In genomic region chr19:49453757-49454248, GRCh38 we compare ENCODE assay signal across 8 cellular contexts. TPM values are rescaled to one million over a fixed set of nuclear protein-coding genes. Genes with fewer than 3 reads are reported as not detected.
A peak's percentile ranks its signal among the peaks of the same experiment; 100 is the strongest.
DNase-seq lines count a peak whose midpoint lies in the region; ATAC-seq and TF ChIP-seq lines count a peak whose summit lies in the region.

No MANE protein-coding gene starts in this region.

- peaks cover 3% of the 10 kb centered on the region for H3K36me3 Mint-ChIP-seq in IgD-negative memory B cell
- peaks cover 0 to 36% (median 8%) of the 10 kb centered on the region in 3 donors for H3K36me3 Mint-ChIP-seq in naive thymus-derived CD8-positive, alpha-beta T cell

- H3K4me3 ChIP-seq in BJ (ENCODE audit: low read depth, low read length): peak overlapping the region; percentile 79

- no peaks in the 10 kb centered on the region for H3K27me3 ChIP-seq in BJ (ENCODE audit: control insufficient read depth, insufficient read depth, low read length)

- ATAC-seq in naive thymus-derived CD8-positive, alpha-beta T cell: peak in 1 of 2 donors; percentile 3
- no peak for ATAC-seq in GM21576 (IDR thresholded peaks at IDR 0.05; ENCODE audit: unreplicated experiment)

- no peaks in the 10 kb centered on the region for H3K9me3 Mint-ChIP-seq in IgD-negative memory B cell
- H3K9me3 Mint-ChIP-seq in naive thymus-derived CD8-positive, alpha-beta T cell: no peaks in the 10 kb centered on the region

- peak overlapping the region; percentile 79 to 100 (median 99) for H3K27ac Mint-ChIP-seq in IgD-negative memory B cell
- peak overlapping the region; percentile 93 to 100 (median 100) for H3K27ac Mint-ChIP-seq in naive thymus-derived CD8-positive, alpha-beta T cell

- H3K4me3 Mint-ChIP-seq in IgD-negative memory B cell: peak overlapping the region; percentile 91 to 100 (median 98)
- peak overlapping the region; percentile 95 to 100 (median 98) for H3K4me3 Mint-ChIP-seq in naive thymus-derived CD8-positive, alpha-beta T cell

- no peak for DNase-seq in BJ (ENCODE audit: low read depth)
- DNase-seq in naive thymus-derived CD8-positive, alpha-beta T cell: no peak
- no peak for DNase-seq in occipital lobe (lab: John Stamatoyannopoulos, UW)
- no peak for DNase-seq in NCI-H446 treated with DMSO at 0.1 percent for 48 hours (lab: John Stamatoyannopoulos, UW)
- DNase-seq in AG08396 (ENCODE audit: low spot score): no peak

- peaks cover 3% of the 10 kb centered on the region; the same call in 1 of the 2 replicates for H3K36me3 ChIP-seq in BJ (ENCODE audit: control insufficient read depth, insufficient read depth, low read length)

- POLR2A ChIA-PET in BJ (lab: Charles Lee): interaction anchor here (1.0 kb wide), 1 partner anchor 42 kb away, joined by 4 read pairs; the partner anchor contains the start of gene RPS11
- POLR2A ChIA-PET in naive thymus-derived CD8-positive, alpha-beta T cell (lab: Charles Lee): interaction anchor here (0.6 to 12.3 kb wide), 20 partner anchors 8 to 264 kb away, joined by 3 to 321 read pairs (median 4); partner anchors contain the start of genes CD37, FLT3LG, KASH5 and NOSIP

- CTCF ChIA-PET in BJ (lab: Yijun Ruan, JAX): interaction anchor here (0.6 to 2.7 kb wide), 7 partner anchors 9 to 78 kb away, joined by 3 to 12 read pairs (median 3); partner anchors contain the start of gene FLT3LG

- H3K4me1 Mint-ChIP-seq in IgD-negative memory B cell: peaks cover 19 to 31% (median 22%) of the 10 kb centered on the region in 3 donors
- peaks cover 17 to 65% (median 57%) of the 10 kb centered on the region in 4 donors for H3K4me1 Mint-ChIP-seq in naive thymus-derived CD8-positive, alpha-beta T cell

- H3K27ac ChIP-seq in cingulate gyrus (ENCODE audit: low read depth, low read length): peak overlapping the region; percentile 98

- no peak for TF ChIP-seq CTCF in BJ (IDR thresholded peaks at IDR 0.05; ENCODE audit: insufficient read depth, low read depth, low read length)

- H3K27me3 Mint-ChIP-seq in IgD-negative memory B cell: no peaks in the 10 kb centered on the region
- no peaks in the 10 kb centered on the region for H3K27me3 Mint-ChIP-seq in naive thymus-derived CD8-positive, alpha-beta T cell

RNA-seq across cellular contexts. Expression of gene ALDH16A1, which starts 0.8 kb away (rescaled TPM):
- polyA plus RNA-seq in BJ (2011; rRNA removed) (5.9 and 15.0 TPM in 2 replicates), IgD-negative memory B cell (67.5 TPM)
- 8.0 and 8.3 TPM in 2 replicates for polyA minus RNA-seq in BJ (2011; rRNA and poly(A)+ RNA removed)
- total RNA-seq in naive thymus-derived CD8-positive, alpha-beta T cell: 10 to 100 TPM; 44.3 to 44.4 TPM
- polyA plus RNA-seq in naive thymus-derived CD8-positive, alpha-beta T cell: 10 to 100 TPM; 28.3 to 38.0 (median 30.1) TPM
- total RNA-seq in occipital lobe: 8.0 TPM

RNA-seq across cellular contexts. Expression of gene PIH1D1, which starts 2.2 kb away (rescaled TPM):
- polyA plus RNA-seq in BJ (2011; rRNA removed) (69.5 and 75.8 TPM in 2 replicates), IgD-negative memory B cell (98.8 TPM)
- 29.5 and 44.3 TPM in 2 replicates for polyA minus RNA-seq in BJ (2011; rRNA and poly(A)+ RNA removed)
- total RNA-seq in naive thymus-derived CD8-positive, alpha-beta T cell: 100 to 1,000 TPM; 157 to 179 TPM
- 10 to 100 TPM; 85.3 to 88.9 (median 86.7) TPM for polyA plus RNA-seq in naive thymus-derived CD8-positive, alpha-beta T cell
- 58.0 TPM for total RNA-seq in occipital lobe

RNA-seq across cellular contexts. Expression of gene SLC17A7, which starts 12.5 kb away (rescaled TPM):
- 0.09 and 0.10 TPM in 2 replicates for polyA plus RNA-seq in BJ (2011; rRNA removed)
- 0.14 and 0.15 TPM in 2 replicates for polyA minus RNA-seq in BJ (2011; rRNA and poly(A)+ RNA removed)
- not detected for polyA plus RNA-seq in IgD-negative memory B cell
- total RNA-seq in naive thymus-derived CD8-positive, alpha-beta T cell: under 1 TPM; 0.27 to 0.73 TPM
- polyA plus RNA-seq in naive thymus-derived CD8-positive, alpha-beta T cell: not detected
- total RNA-seq in occipital lobe: 34.6 TPM

RNA-seq across cellular contexts. Expression of gene FLT3LG, which starts 20.2 kb away (rescaled TPM):
- 4.9 and 7.7 TPM in 2 replicates for polyA plus RNA-seq in BJ (2011; rRNA removed)
- polyA minus RNA-seq in BJ (2011; rRNA and poly(A)+ RNA removed): 2.7 and 3.2 TPM in 2 replicates
- polyA plus RNA-seq in IgD-negative memory B cell: 24.3 TPM
- total RNA-seq in naive thymus-derived CD8-positive, alpha-beta T cell: 100 to 1,000 TPM; 106 to 112 TPM
- polyA plus RNA-seq in naive thymus-derived CD8-positive, alpha-beta T cell: 100 to 1,000 TPM; 108 to 205 (median 166) TPM
- total RNA-seq in occipital lobe: not detected

RNA-seq across cellular contexts. Expression of gene GFY, which starts 28.6 kb away (rescaled TPM):
- not detected in 2 replicates for polyA plus RNA-seq in BJ (2011; rRNA removed)
- not detected in 2 replicates for polyA minus RNA-seq in BJ (2011; rRNA and poly(A)+ RNA removed)
- polyA plus RNA-seq in IgD-negative memory B cell: not detected
- not detected for total RNA-seq in naive thymus-derived CD8-positive, alpha-beta T cell
- polyA plus RNA-seq in naive thymus-derived CD8-positive, alpha-beta T cell: not detected
- not detected for total RNA-seq in occipital lobe
